8 cellular contexts compared by ENCODE assay signal in the genomic region with DNA sequence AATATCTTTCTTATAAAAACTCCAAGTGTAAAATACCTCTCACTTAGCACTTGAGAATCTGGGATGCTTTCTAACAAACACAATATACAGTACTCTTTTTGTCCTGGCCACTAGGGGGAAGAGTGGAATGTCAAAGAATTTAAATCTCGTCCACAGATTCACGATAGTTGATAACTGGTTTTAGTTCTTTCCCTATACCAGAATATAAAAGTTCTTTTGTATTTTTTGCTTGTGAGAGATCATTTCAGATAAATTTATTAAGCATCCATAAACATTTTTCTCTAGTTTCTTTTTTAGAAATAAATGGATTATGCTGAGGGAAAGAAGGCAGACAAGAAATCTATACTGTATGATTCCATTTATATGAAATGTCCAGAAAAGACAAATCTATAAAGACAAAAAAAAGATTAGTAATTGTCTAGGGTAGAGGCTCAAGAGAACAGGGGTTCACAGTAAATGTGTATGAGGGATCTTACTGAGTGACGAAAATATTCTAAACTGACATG. TPM values are rescaled to one million over a fixed set of nuclear protein-coding genes. Genes with fewer than 3 reads are reported as not detected.
A peak's percentile ranks its signal among the peaks of the same experiment; 100 is the strongest.
DNase-seq lines count a peak whose midpoint lies in the region; ATAC-seq, FAIRE-seq and TF ChIP-seq lines count a peak whose summit lies in the region.

No MANE protein-coding gene starts in this region.

- H3K27me3 Mint-ChIP-seq in mesothelial cell of epicardium (ENCODE audit: low read depth) = no peaks in the 10 kb centered on the region

- no peaks in the 10 kb centered on the region for H4K20me1 ChIP-seq in PC-3 (ENCODE audit: low read length)

- H3K4me1 ChIP-seq in PC-3 (ENCODE audit: insufficient read depth, low read length) = no peaks in the 10 kb centered on the region

- intact Hi-C loops in PC-3 (cut with micrococcal nuclease) = loop anchor here (1.0 to 5.0 kb wide), 4 partner anchors 45 to 131 kb away; partner anchors contain the start of gene MGARP
- intact Hi-C loops in dorsolateral prefrontal cortex (cut with DNase I) = loop anchor here (2.0 to 10.0 kb wide), 3 partner anchors 55 to 65 kb away; partner anchors contain the start of gene ELF2 (in 1 of the 2)

- H3K9ac ChIP-seq in PC-3 (ENCODE audit: low read length) = no peak overlapping the region

- BruUV-seq in PC-3 (replicated peaks; lab: Mats Ljungman, UMichigan) = no TSS peak

- no peaks in the 10 kb centered on the region for H3K27me3 ChIP-seq in PC-3 (ENCODE audit: low read length)
- no peaks in the 10 kb centered on the region for H3K27me3 ChIP-seq in dorsolateral prefrontal cortex

- H3K4me1 Mint-ChIP-seq in mesothelial cell of epicardium = no peaks in the 10 kb centered on the region

- H3K4me3 ChIP-seq in AG04449 (ENCODE audit: low read depth, low read length) = no peak overlapping the region
- no peak overlapping the region for H3K4me3 ChIP-seq in PC-3 (ENCODE audit: low read length)
- H3K4me3 ChIP-seq in dorsolateral prefrontal cortex = peak overlapping the region in 3 of 59 donors; percentile 15 to 24 (median 17)

- TF ChIP-seq CTCF in AG04449 (IDR thresholded peaks at IDR 0.05; ENCODE audit: insufficient read depth, low read length, missing control alignments) (peak; percentile 47), PC-3 (conservative IDR thresholded peaks at IDR 0.05; ENCODE audit: low read depth, low read length) (peak; percentile 70), dorsolateral prefrontal cortex (IDR thresholded peaks at IDR 0.05 in 54 of 56, conservative IDR thresholded peaks at IDR 0.05 in 2 of 56; ENCODE audit: low read depth in 1 of 56, partially characterized antibody in 56 of 56) (peak; percentile 62 to 92 (median 75)), mesothelial cell of epicardium (IDR thresholded peaks at IDR 0.05; ENCODE audit: unreplicated experiment) (peak; percentile 79)

- no peaks in the 10 kb centered on the region for H3K79me2 ChIP-seq in PC-3 (ENCODE audit: low read length)

- H3K9me2 ChIP-seq in PC-3 (replicated peaks; ENCODE audit: low read length) = no peaks in the 10 kb centered on the region

- peak; percentile 72 for ATAC-seq in HG03103 (IDR thresholded peaks at IDR 0.05; ENCODE audit: low read depth, unreplicated experiment)
- ATAC-seq in PC-3 = peak; percentile 76
- no peak for ATAC-seq in GM21515 (IDR thresholded peaks at IDR 0.05; ENCODE audit: unreplicated experiment)

- H3K27ac ChIP-seq in PC-3 (ENCODE audit: low read length) = no peak overlapping the region
- no peak overlapping the region for H3K27ac ChIP-seq in dorsolateral prefrontal cortex

- H3K4me2 ChIP-seq in PC-3 (ENCODE audit: low read length) = 0 out of 2 replicates have a peak overlapping the region, but pooled peaks have one; percentile 41

- no peak overlapping the region for H3K27ac Mint-ChIP-seq in mesothelial cell of epicardium

- H3K9me3 Mint-ChIP-seq in mesothelial cell of epicardium = no peaks in the 10 kb centered on the region

- CTCF ChIA-PET in AG04449 (lab: Yijun Ruan, JAX) = interaction anchor here (0.7 to 2.6 kb wide), 5 partner anchors 11 to 132 kb away, joined by 3 to 21 read pairs (median 7); no protein-coding TSS in a partner anchor
- CTCF ChIA-PET in PC-3 (lab: Charles Lee) = interaction anchor here (0.6 kb wide), 2 partner anchors 60 to 68 kb away, joined by 3 to 12 read pairs; no protein-coding TSS in a partner anchor

- H2AFZ ChIP-seq in PC-3 (ENCODE audit: low read length) = no peak overlapping the region

- peak; percentile 97 for FAIRE-seq in G401.6 (lab: Jason Lieb, UNC)

- POLR2A ChIA-PET in AG04449 (lab: Yijun Ruan, JAX) (no interaction called here), PC-3 (lab: Charles Lee; ENCODE audit: unreplicated experiment) (no interaction called here)

- H3K4me3 Mint-ChIP-seq in mesothelial cell of epicardium = no peak overlapping the region

- H3F3A ChIP-seq in PC-3 (ENCODE audit: low read length, unreplicated experiment) = no peaks in the 10 kb centered on the region

- no peaks in the 10 kb centered on the region for H3K9me3 ChIP-seq in PC-3 (ENCODE audit: low read length)

- H3K36me3 Mint-ChIP-seq in mesothelial cell of epicardium = no peaks in the 10 kb centered on the region

- DNase-seq in AG04449 (ENCODE audit: low read depth, low spot score) (no peak), PC-3 (peak; percentile 62), dorsolateral prefrontal cortex (no peak), mesothelial cell of epicardium (ENCODE audit: low spot score in 2 of 2, unreplicated experiment in 2 of 2) (no peak)
- DNase-seq in activated CD4-positive, alpha-beta T cell treated with anti-CD3 and anti-CD28 coated beads, Interleukin-2, amount 50 U/mL, for 4 hours = no peak

- no peaks in the 10 kb centered on the region for H3K36me3 ChIP-seq in PC-3 (ENCODE audit: low read depth, low read length)

RNA-seq across cellular contexts. Expression of gene MGARP, which starts 50.4 kb away (rescaled TPM):
- 0.33 TPM in 1 of 2 replicates, not detected in the other for total RNA-seq in PC-3 (2014; rRNA removed)
- 1 to 10 TPM in 114 of 120 experiments, under 1 TPM in 5, not detected in 1; 0.67 to 6.9 (median 2.2) TPM for total RNA-seq in dorsolateral prefrontal cortex
- total RNA-seq in mesothelial cell of epicardium = 0.34 to 0.76 TPM (median 0.69 TPM) in 3 replicates

RNA-seq across cellular contexts. Expression of gene ELF2, which starts 52.6 kb away (rescaled TPM):
- total RNA-seq in PC-3 (2014; rRNA removed) (18.5 and 20.4 TPM in 2 replicates), dorsolateral prefrontal cortex (10 to 100 TPM; 38.1 to 99.4 (median 57.7) TPM), mesothelial cell of epicardium (55.2 to 58.2 TPM (median 57.1 TPM) in 3 replicates)
